7 cellular contexts compared by ENCODE assay signal in the genomic region with DNA sequence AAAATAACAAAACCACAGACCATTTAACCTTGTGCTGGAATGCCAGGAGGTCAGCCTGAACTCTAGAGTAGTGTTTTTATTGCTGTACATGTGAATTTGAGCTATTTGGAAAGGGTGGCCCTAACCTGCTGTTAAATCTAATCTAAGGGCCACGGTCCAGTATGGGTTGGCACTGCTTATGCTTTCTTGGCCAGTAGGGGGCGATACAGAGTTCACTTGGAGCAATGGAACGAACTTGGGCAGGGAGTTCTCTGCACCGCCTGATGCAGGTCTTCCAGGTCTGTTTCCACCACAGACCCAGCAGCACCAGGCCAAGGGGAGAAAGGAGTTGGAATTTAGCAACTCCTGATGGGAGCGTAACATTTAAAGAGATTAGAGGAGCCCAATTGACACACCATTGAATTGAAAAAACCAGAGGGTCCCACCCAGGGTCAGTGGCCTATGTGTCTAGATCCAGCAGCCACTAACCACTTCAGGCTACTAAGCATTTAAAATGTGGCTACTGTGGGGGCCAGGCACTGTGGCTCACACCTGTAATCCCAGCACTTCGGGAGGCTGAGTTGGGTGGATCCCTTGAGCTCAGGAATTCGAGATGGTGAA.
DNase-seq lines count a peak whose midpoint lies in the region; ATAC-seq and TF ChIP-seq lines count a peak whose summit lies in the region.

No MANE protein-coding gene starts in this region.

- H3K27ac ChIP-seq in KMS-11 = no peak overlapping the region
- no peak overlapping the region for H3K27ac ChIP-seq in coronary artery
- H3K27ac ChIP-seq in aorta (ENCODE audit: low read depth in 1 of 2, low read length in 2 of 2) = no peak overlapping the region

- H3K36me3 ChIP-seq in KMS-11 (ENCODE audit: insufficient read depth) (no peaks in the 10 kb centered on the region), aorta (ENCODE audit: control insufficient read depth in 1 of 2, insufficient read depth in 2 of 2, low read length in 1 of 2) (no peaks in the 10 kb centered on the region)

- H3K9me3 ChIP-seq in aorta (ENCODE audit: control insufficient read depth, low read length) = no peaks in the 10 kb centered on the region

- ATAC-seq in omental fat pad (ENCODE audit: low FRiP score) (no peak), aorta (ENCODE audit: low FRiP score) (peak; percentile 69)

- H2AFZ ChIP-seq in KMS-11 (ENCODE audit: low read depth) = no peak overlapping the region

- no peaks in the 10 kb centered on the region for H3K79me2 ChIP-seq in KMS-11 (ENCODE audit: insufficient read depth, low read depth)

- peak; percentile 70 to 72 for DNase-seq in activated CD4-positive, alpha-beta T cell treated with anti-CD3 and anti-CD28 coated beads for 24 hours (ENCODE audit: low read depth in 2 of 2)
- DNase-seq in coronary artery (ENCODE audit: low spot score) (no peak), omental fat pad (ENCODE audit: low spot score) (peak; percentile 55), aorta (no peak), NCI-H2107 treated with DMSO at 0.1 percent for 48 hours (lab: John Stamatoyannopoulos, UW; ENCODE audit: unreplicated experiment) (no peak)

- no peak overlapping the region for H3K4me2 ChIP-seq in KMS-11

- H3K4me3 ChIP-seq in KMS-11 (IDR thresholded peaks at IDR 0.05; ENCODE audit: insufficient read depth, low read depth, low read length) (no peak overlapping the region), coronary artery (no peak overlapping the region), aorta (ENCODE audit: low read length in 2 of 2) (no peak overlapping the region)

- H3K27me3 ChIP-seq in KMS-11 (ENCODE audit: insufficient read depth, low read depth) (no peaks in the 10 kb centered on the region), aorta (ENCODE audit: control insufficient read depth in 1 of 2, insufficient read depth in 2 of 2, low read length in 1 of 2) (no peaks in the 10 kb centered on the region)

- H3K4me1 ChIP-seq in KMS-11 (ENCODE audit: low read depth, poor library complexity, severe bottlenecking) (no peaks in the 10 kb centered on the region), aorta (ENCODE audit: control insufficient read depth in 1 of 2, insufficient read depth in 2 of 2, low read length in 2 of 2) (no peaks in the 10 kb centered on the region)

- 79 to 82% methylated on average over 7 of the region's 7 CpGs for WGBS in aorta, 2 donors

- H4K20me1 ChIP-seq in KMS-11 (ENCODE audit: insufficient read depth) = no peaks in the 10 kb centered on the region

- TF ChIP-seq CTCF in GM12872 (IDR thresholded peaks at IDR 0.05; ENCODE audit: insufficient read depth, low read depth, low read length) = peak; percentile 88
- peak; percentile 88 for TF ChIP-seq CTCF in KMS-11 (conservative IDR thresholded peaks at IDR 0.05; ENCODE audit: low read depth, low read length)
- peak; percentile 38 for TF ChIP-seq CTCF in coronary artery (IDR thresholded peaks at IDR 0.05)
- TF ChIP-seq CTCF in omental fat pad (IDR thresholded peaks at IDR 0.05) = no peak

- no peak overlapping the region for H3K9ac ChIP-seq in KMS-11

- intact Hi-C loops in aorta (cut with DNase I) = loop anchor here (10.0 kb wide), 2 partner anchors 348 to 498 kb away; no protein-coding TSS in a partner anchor

Comparison
In these comparisons a context has a peak if more than half of its experiments do, and no peak if none do; other contexts are left out.
1. CTCF ChIP-seq: peak in GM12872 (single experiment), KMS-11 (single experiment) and coronary artery (single experiment); none in omental fat pad (0 of 3).
2. DNase-seq: peak in activated CD4-positive, alpha-beta T cell treated with anti-CD3 and anti-CD28 coated beads for 24 hours (2 of 2) and omental fat pad (single experiment); none in coronary artery (single experiment), aorta (0 of 2) and NCI-H2107 treated with DMSO at 0.1 percent for 48 hours (single experiment).